Comparison of ENCODE assay signal across 9 cellular contexts in genomic region chr3:46926039-46926438, GRCh38. TPM values are rescaled to one million over a fixed set of nuclear protein-coding genes. Genes with fewer than 3 reads are reported as not detected.
DNase-seq lines count a peak whose midpoint lies in the region; ATAC-seq and TF ChIP-seq lines count a peak whose summit lies in the region.
"Had no signal": no experiment of that assay in that cellular context is flagged by ENCODE, and none has a peak within 500 bp of the region (broad histone marks: within the 10 kb centered on the region; RNA-seq: fewer than 3 reads in every experiment).

No MANE protein-coding gene starts in this region.

- H3K4me1 Mint-ChIP-seq in progenitor cell of endocrine pancreas (ENCODE audit: low read depth), result peaks cover 7% of the 10 kb centered on the region
- H3K4me1 Mint-ChIP-seq in neural progenitor cell, result peaks cover 6% of the 10 kb centered on the region

- H3K4me1 ChIP-seq in OCI-LY1 (ENCODE audit: insufficient read depth, low read length, severe bottlenecking) (peaks cover 53% of the 10 kb centered on the region), esophagus squamous epithelium (peaks cover 42 to 78% (median 61%) of the 10 kb centered on the region in 3 donors), neural progenitor cell (peaks cover 3% of the 10 kb centered on the region)

- peak; percentile 69 for DNase-seq in Caki2 (ENCODE audit: low read depth)
- no peak for DNase-seq in esophagus squamous epithelium (lab: John Stamatoyannopoulos, UW)
- DNase-seq in progenitor cell of endocrine pancreas (ENCODE audit: low spot score, unreplicated experiment), result no peak
- no peak for DNase-seq in neural progenitor cell (ENCODE audit: low spot score)
- no peak for DNase-seq in amniotic stem cell (lab: John Stamatoyannopoulos, UW)
- DNase-seq: NCI-H1436 treated with DMSO at 0.1 percent for 48 hours had no signal

- in situ Hi-C loops in Caki2 (cut with HindIII; ENCODE audit: low pct_unique_long_range_greater_than_20kb, low sequenced_read_pairs), result no loop called here

- H3K27me3 ChIP-seq in OCI-LY1 (ENCODE audit: insufficient read depth, low read length), result no peaks in the 10 kb centered on the region
- no peaks in the 10 kb centered on the region for H3K27me3 ChIP-seq in esophagus squamous epithelium
- no peaks in the 10 kb centered on the region for H3K27me3 ChIP-seq in neural progenitor cell

- H3K9me3 ChIP-seq in OCI-LY1 (ENCODE audit: low read length) (0 out of 2 replicates have a peak, but pooled peaks cover 3% of the 10 kb centered on the region), esophagus squamous epithelium (no peaks in the 10 kb centered on the region), neural progenitor cell (ENCODE audit: low read depth) (no peaks in the 10 kb centered on the region)

- H3K4me2 ChIP-seq in OCI-LY1 (ENCODE audit: low read length) (peak overlapping the region; percentile 54), neural progenitor cell (no peak overlapping the region)

- H3K4me3 Mint-ChIP-seq in progenitor cell of endocrine pancreas (ENCODE audit: low read depth), result no peak overlapping the region
- no peak overlapping the region for H3K4me3 Mint-ChIP-seq in neural progenitor cell

- H2AFZ ChIP-seq in OCI-LY1 (ENCODE audit: low read length), result no peak overlapping the region
- no peak overlapping the region for H2AFZ ChIP-seq in neural progenitor cell (replicated peaks)

- H3K9me3 Mint-ChIP-seq in progenitor cell of endocrine pancreas (ENCODE audit: low read depth) (peaks cover 4% of the 10 kb centered on the region), neural progenitor cell (no peaks in the 10 kb centered on the region)

- H3K4me3 ChIP-seq in OCI-LY1 (ENCODE audit: low read depth, low read length, poor library complexity, severe bottlenecking) (peak overlapping the region; percentile 36), esophagus squamous epithelium (no peak overlapping the region), neural progenitor cell (no peak overlapping the region)

- no peak for TF ChIP-seq CTCF in OCI-LY1 (IDR thresholded peaks at IDR 0.05; ENCODE audit: low read length)
- TF ChIP-seq CTCF in esophagus squamous epithelium (IDR thresholded peaks at IDR 0.05), result no peak
- no peak for TF ChIP-seq CTCF in progenitor cell of endocrine pancreas (IDR thresholded peaks at IDR 0.05; ENCODE audit: unreplicated experiment)
- no peak for TF ChIP-seq CTCF in neural progenitor cell (IDR thresholded peaks at IDR 0.05)

- H3K9ac ChIP-seq in OCI-LY1 (ENCODE audit: low read length) (peak overlapping the region; percentile 58; the same call in 1 of the 2 replicates), neural progenitor cell (no peak overlapping the region)

- H3K27me3 Mint-ChIP-seq in progenitor cell of endocrine pancreas (no peaks in the 10 kb centered on the region), neural progenitor cell (ENCODE audit: insufficient read depth, low read depth) (peaks cover 4% of the 10 kb centered on the region)

- H3F3A ChIP-seq in OCI-LY1 (ENCODE audit: insufficient read depth, low read length) (peaks cover 9% of the 10 kb centered on the region; the same call in 1 of the 2 replicates), neural progenitor cell (ENCODE audit: low read depth) (no peaks in the 10 kb centered on the region)

- no peak for TF ChIP-seq POLR2A in esophagus squamous epithelium (IDR thresholded peaks at IDR 0.05)

- no peaks in the 10 kb centered on the region for H3K9me2 ChIP-seq in OCI-LY1 (ENCODE audit: low read depth, low read length)

- WGBS in esophagus squamous epithelium, 2 donors, result 58 to 60% methylated on average over 5 of the region's 6 CpGs

- H3K27ac ChIP-seq in OCI-LY1 (ENCODE audit: low read depth, low read length, poor library complexity, severe bottlenecking) (peak overlapping the region; percentile 96), esophagus squamous epithelium (peak overlapping the region; percentile 86 to 94 (median 86)), neural progenitor cell (no peak overlapping the region)

- H4K20me1 ChIP-seq in OCI-LY1 (ENCODE audit: insufficient read depth, low read length), result no peaks in the 10 kb centered on the region
- H4K20me1 ChIP-seq in neural progenitor cell (ENCODE audit: low read depth), result peaks cover 36% of the 10 kb centered on the region

- ATAC-seq in HG02981 (IDR thresholded peaks at IDR 0.05; ENCODE audit: unreplicated experiment) (no peak), GM19324 (IDR thresholded peaks at IDR 0.05; ENCODE audit: low FRiP score, unreplicated experiment) (no peak)

- H3K79me2 ChIP-seq in OCI-LY1 (ENCODE audit: insufficient read depth, low read length) (no peaks in the 10 kb centered on the region), neural progenitor cell (ENCODE audit: low read depth) (peaks cover 31% of the 10 kb centered on the region)

- intact Hi-C loops in esophagus squamous epithelium (cut with DNase I), result no loop called here

- peaks cover 71% of the 10 kb centered on the region for H3K36me3 ChIP-seq in OCI-LY1 (ENCODE audit: insufficient read depth, low read length)
- H3K36me3 ChIP-seq in esophagus squamous epithelium, result peaks cover 23 to 68% (median 40%) of the 10 kb centered on the region in 3 donors
- H3K36me3 ChIP-seq in neural progenitor cell, result no peaks in the 10 kb centered on the region

- H3K36me3 Mint-ChIP-seq in progenitor cell of endocrine pancreas (ENCODE audit: insufficient read depth) (peaks cover 19% of the 10 kb centered on the region), neural progenitor cell (peaks cover 32% of the 10 kb centered on the region)

- H3K27ac Mint-ChIP-seq in progenitor cell of endocrine pancreas, result peak overlapping the region; percentile 74
- no peak overlapping the region for H3K27ac Mint-ChIP-seq in neural progenitor cell

RNA-seq across cellular contexts. Expression of gene PTH1R, which starts 48.5 kb away (rescaled TPM):
- total RNA-seq in Caki2 (2014; rRNA removed; shearing (Covaris generic); ENCODE audit: low replicate concordance), result 3.1 and 3.3 TPM in 2 replicates
- total RNA-seq in esophagus squamous epithelium (1 to 10 TPM in 3 of 4 donors, under 1 TPM in 1; 0.40 to 1.9 (median 1.5) TPM), progenitor cell of endocrine pancreas (0.26 and 0.40 TPM in 2 replicates), neural progenitor cell (ENCODE audit: low replicate concordance) (0.43 TPM in 1 of 2 replicates, not detected in the other)

RNA-seq across cellular contexts. Expression of gene CCDC12, which starts 50.5 kb away (rescaled TPM):
- total RNA-seq in Caki2 (2014; rRNA removed; shearing (Covaris generic); ENCODE audit: low replicate concordance), result 28.0 and 36.0 TPM in 2 replicates
- 10 to 100 TPM; 55.5 to 87.5 (median 67.5) TPM for total RNA-seq in esophagus squamous epithelium
- 62.3 and 64.3 TPM in 2 replicates for total RNA-seq in progenitor cell of endocrine pancreas
- 17.9 and 44.0 TPM in 2 replicates for total RNA-seq in neural progenitor cell (ENCODE audit: low replicate concordance)

RNA-seq across cellular contexts. Expression of gene NBEAL2, which starts 53.4 kb away (rescaled TPM):
- total RNA-seq in Caki2 (2014; rRNA removed; shearing (Covaris generic); ENCODE audit: low replicate concordance), result 6.9 and 9.6 TPM in 2 replicates
- total RNA-seq in esophagus squamous epithelium, result 100 to 1,000 TPM; 128 to 297 (median 185) TPM
- total RNA-seq in progenitor cell of endocrine pancreas, result 292 and 320 TPM in 2 replicates
- total RNA-seq in neural progenitor cell (ENCODE audit: low replicate concordance), result 6.3 and 19.1 TPM in 2 replicates
